Comparison of ENCODE assay signal across 1 cellular context in genomic region chr6:53431704-53432103, GRCh38.
A peak's percentile ranks its signal among the peaks of the same experiment; 100 is the strongest.
TF ChIP-seq lines count a peak whose summit lies in the region.

No MANE protein-coding gene starts in this region.

TF ChIP-seq in HepG2, 621 proteins besides CTCF, POLR2A, EP300 and RAD21 (continued from another document):
- no peak; the same call in 1 of the 2 replicates for TF ChIP-seq ONECUT2 (CRISPR knock-in tag; IDR thresholded peaks at IDR 0.05)
- TF ChIP-seq ZNF607 (CRISPR knock-in tag; IDR thresholded peaks at IDR 0.05; ENCODE audit: borderline replicate concordance), result 0 out of 2 replicates have a peak, but pooled peaks have one; percentile 68
- 0 out of 2 replicates have a peak, but pooled peaks have one; percentile 18 for TF ChIP-seq PAXIP1 (CRISPR knock-in tag; conservative IDR thresholded peaks at IDR 0.05)
- no peak for TF ChIP-seq ZIK1 (CRISPR knock-in tag; IDR thresholded peaks at IDR 0.05; ENCODE audit: borderline replicate concordance, low read depth)
- TF ChIP-seq SUZ12 (IDR thresholded peaks at IDR 0.05; ENCODE audit: low read depth, low read length), result no peak
- TF ChIP-seq PRDM10 (CRISPR knock-in tag; IDR thresholded peaks at IDR 0.05; ENCODE audit: low read depth), result no peak
- TF ChIP-seq GATAD2A (CRISPR knock-in tag; IDR thresholded peaks at IDR 0.05), result peak; percentile 55
- peak; percentile 36; the same call in 1 of the 2 replicates for TF ChIP-seq BCL6 (CRISPR knock-in tag; IDR thresholded peaks at IDR 0.05)
- TF ChIP-seq ZNF687 (CRISPR knock-in tag; IDR thresholded peaks at IDR 0.05), result no peak
- TF ChIP-seq DNMT1 (CRISPR knock-in tag; IDR thresholded peaks at IDR 0.05), result no peak
- TF ChIP-seq MXI1 (IDR thresholded peaks at IDR 0.05; ENCODE audit: borderline replicate concordance, low read depth, low read length), result no peak
- peak; percentile 20; the same call in 1 of the 2 replicates for TF ChIP-seq SALL1 (CRISPR knock-in tag; IDR thresholded peaks at IDR 0.05)
- TF ChIP-seq ZNF562 (CRISPR knock-in tag; IDR thresholded peaks at IDR 0.05; ENCODE audit: borderline replicate concordance), result no peak
- peak; percentile 31; the same call in 1 of the 2 replicates for TF ChIP-seq FOXK1 (CRISPR knock-in tag; IDR thresholded peaks at IDR 0.05; ENCODE audit: borderline replicate concordance, low read depth)
- TF ChIP-seq EED (CRISPR knock-in tag; IDR thresholded peaks at IDR 0.05), result no peak
- TF ChIP-seq SOX13 (IDR thresholded peaks at IDR 0.05), result no peak
- peak in 1 of 2 experiments; percentile 27; a peak in 1 of 4 replicates for TF ChIP-seq SOX13 (CRISPR knock-in tag; conservative IDR thresholded peaks at IDR 0.05 in 1 of 2, IDR thresholded peaks at IDR 0.05 in 1 of 2)
- no peak for TF ChIP-seq ZNF317 (CRISPR knock-in tag; IDR thresholded peaks at IDR 0.05)
- 0 out of 2 replicates have a peak, but pooled peaks have one; percentile 24 for TF ChIP-seq SOX5 (CRISPR knock-in tag; IDR thresholded peaks at IDR 0.05; ENCODE audit: borderline replicate concordance)
- peak; percentile 37; the same call in 1 of the 2 replicates for TF ChIP-seq KAT2B (IDR thresholded peaks at IDR 0.05; ENCODE audit: borderline replicate concordance, low read depth, low read length)
- TF ChIP-seq ZNF773 (CRISPR knock-in tag; IDR thresholded peaks at IDR 0.05; ENCODE audit: borderline replicate concordance), result no peak
- TF ChIP-seq TEAD3 (CRISPR knock-in tag; optimal IDR thresholded peaks at IDR 0.05; ENCODE audit: borderline replicate concordance), result no peak
- TF ChIP-seq ZNF414 (CRISPR knock-in tag; IDR thresholded peaks at IDR 0.05), result no peak
- TF ChIP-seq ZSCAN29 (CRISPR knock-in tag; conservative IDR thresholded peaks at IDR 0.05), result no peak
- TF ChIP-seq, protein P1, sequence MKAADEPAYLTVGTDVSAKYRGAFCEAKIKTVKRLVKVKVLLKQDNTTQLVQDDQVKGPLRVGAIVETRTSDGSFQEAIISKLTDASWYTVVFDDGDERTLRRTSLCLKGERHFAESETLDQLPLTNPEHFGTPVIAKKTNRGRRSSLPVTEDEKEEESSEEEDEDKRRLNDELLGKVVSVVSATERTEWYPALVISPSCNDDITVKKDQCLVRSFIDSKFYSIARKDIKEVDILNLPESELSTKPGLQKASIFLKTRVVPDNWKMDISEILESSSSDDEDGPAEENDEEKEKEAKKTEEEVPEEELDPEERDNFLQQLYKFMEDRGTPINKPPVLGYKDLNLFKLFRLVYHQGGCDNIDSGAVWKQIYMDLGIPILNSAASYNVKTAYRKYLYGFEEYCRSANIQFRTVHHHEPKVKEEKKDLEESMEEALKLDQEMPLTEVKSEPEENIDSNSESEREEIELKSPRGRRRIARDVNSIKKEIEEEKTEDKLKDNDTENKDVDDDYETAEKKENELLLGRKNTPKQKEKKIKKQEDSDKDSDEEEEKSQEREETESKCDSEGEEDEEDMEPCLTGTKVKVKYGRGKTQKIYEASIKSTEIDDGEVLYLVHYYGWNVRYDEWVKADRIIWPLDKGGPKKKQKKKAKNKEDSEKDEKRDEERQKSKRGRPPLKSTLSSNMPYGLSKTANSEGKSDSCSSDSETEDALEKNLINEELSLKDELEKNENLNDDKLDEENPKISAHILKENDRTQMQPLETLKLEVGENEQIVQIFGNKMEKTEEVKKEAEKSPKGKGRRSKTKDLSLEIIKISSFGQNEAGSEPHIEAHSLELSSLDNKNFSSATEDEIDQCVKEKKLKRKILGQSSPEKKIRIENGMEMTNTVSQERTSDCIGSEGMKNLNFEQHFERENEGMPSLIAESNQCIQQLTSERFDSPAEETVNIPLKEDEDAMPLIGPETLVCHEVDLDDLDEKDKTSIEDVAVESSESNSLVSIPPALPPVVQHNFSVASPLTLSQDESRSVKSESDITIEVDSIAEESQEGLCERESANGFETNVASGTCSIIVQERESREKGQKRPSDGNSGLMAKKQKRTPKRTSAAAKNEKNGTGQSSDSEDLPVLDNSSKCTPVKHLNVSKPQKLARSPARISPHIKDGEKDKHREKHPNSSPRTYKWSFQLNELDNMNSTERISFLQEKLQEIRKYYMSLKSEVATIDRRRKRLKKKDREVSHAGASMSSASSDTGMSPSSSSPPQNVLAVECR (CRISPR knock-in tag; IDR thresholded peaks at IDR 0.05; ENCODE audit: borderline replicate concordance), result no peak
- 0 out of 2 replicates have a peak, but pooled peaks have one; percentile 44 for TF ChIP-seq ZNF556 (CRISPR knock-in tag; IDR thresholded peaks at IDR 0.05; ENCODE audit: borderline replicate concordance)
- TF ChIP-seq KDM1A (CRISPR knock-in tag; IDR thresholded peaks at IDR 0.05), result no peak
- TF ChIP-seq TRAFD1 (CRISPR knock-in tag; IDR thresholded peaks at IDR 0.05; ENCODE audit: borderline replicate concordance), result no peak
- no peak for TF ChIP-seq ADNP (CRISPR knock-in tag; IDR thresholded peaks at IDR 0.05)
- no peak for TF ChIP-seq YEATS2 (CRISPR knock-in tag; IDR thresholded peaks at IDR 0.05; ENCODE audit: borderline replicate concordance)
- peak; percentile 73 for TF ChIP-seq ZNF12 (CRISPR knock-in tag; IDR thresholded peaks at IDR 0.05)
- TF ChIP-seq CBX1 (IDR thresholded peaks at IDR 0.05; ENCODE audit: low read depth), result no peak
- no peak for TF ChIP-seq NFYB (CRISPR knock-in tag; IDR thresholded peaks at IDR 0.05)
- no peak for TF ChIP-seq ZNF180 (CRISPR knock-in tag; IDR thresholded peaks at IDR 0.05; ENCODE audit: borderline replicate concordance, low read depth)
- peak; percentile 30 for TF ChIP-seq MAFF (IDR thresholded peaks at IDR 0.05; ENCODE audit: low read depth, low read length)
- TF ChIP-seq, protein P2, sequence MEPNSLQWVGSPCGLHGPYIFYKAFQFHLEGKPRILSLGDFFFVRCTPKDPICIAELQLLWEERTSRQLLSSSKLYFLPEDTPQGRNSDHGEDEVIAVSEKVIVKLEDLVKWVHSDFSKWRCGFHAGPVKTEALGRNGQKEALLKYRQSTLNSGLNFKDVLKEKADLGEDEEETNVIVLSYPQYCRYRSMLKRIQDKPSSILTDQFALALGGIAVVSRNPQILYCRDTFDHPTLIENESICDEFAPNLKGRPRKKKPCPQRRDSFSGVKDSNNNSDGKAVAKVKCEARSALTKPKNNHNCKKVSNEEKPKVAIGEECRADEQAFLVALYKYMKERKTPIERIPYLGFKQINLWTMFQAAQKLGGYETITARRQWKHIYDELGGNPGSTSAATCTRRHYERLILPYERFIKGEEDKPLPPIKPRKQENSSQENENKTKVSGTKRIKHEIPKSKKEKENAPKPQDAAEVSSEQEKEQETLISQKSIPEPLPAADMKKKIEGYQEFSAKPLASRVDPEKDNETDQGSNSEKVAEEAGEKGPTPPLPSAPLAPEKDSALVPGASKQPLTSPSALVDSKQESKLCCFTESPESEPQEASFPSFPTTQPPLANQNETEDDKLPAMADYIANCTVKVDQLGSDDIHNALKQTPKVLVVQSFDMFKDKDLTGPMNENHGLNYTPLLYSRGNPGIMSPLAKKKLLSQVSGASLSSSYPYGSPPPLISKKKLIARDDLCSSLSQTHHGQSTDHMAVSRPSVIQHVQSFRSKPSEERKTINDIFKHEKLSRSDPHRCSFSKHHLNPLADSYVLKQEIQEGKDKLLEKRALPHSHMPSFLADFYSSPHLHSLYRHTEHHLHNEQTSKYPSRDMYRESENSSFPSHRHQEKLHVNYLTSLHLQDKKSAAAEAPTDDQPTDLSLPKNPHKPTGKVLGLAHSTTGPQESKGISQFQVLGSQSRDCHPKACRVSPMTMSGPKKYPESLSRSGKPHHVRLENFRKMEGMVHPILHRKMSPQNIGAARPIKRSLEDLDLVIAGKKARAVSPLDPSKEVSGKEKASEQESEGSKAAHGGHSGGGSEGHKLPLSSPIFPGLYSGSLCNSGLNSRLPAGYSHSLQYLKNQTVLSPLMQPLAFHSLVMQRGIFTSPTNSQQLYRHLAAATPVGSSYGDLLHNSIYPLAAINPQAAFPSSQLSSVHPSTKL (CRISPR knock-in tag; IDR thresholded peaks at IDR 0.05), result 0 out of 2 replicates have a peak, but pooled peaks have one; percentile 26
- no peak for TF ChIP-seq NFIB (CRISPR knock-in tag; IDR thresholded peaks at IDR 0.05; ENCODE audit: borderline replicate concordance)
